In genomic region chr11:128862421-128862820, GRCh38 we compare ENCODE assay signal across 23 cellular contexts. TPM values are rescaled to one million over a fixed set of nuclear protein-coding genes. Genes with fewer than 3 reads are reported as not detected.
DNase-seq lines count a peak whose midpoint lies in the region; ATAC-seq, FAIRE-seq and TF ChIP-seq lines count a peak whose summit lies in the region.
"Had no signal": no experiment of that assay in that cellular context is flagged by ENCODE, and none has a peak within 500 bp of the region (broad histone marks: within the 10 kb centered on the region; RNA-seq: fewer than 3 reads in every experiment).

No MANE protein-coding gene starts in this region.

- 0 out of 3 replicates have a peak overlapping the region, but pooled peaks have one; percentile 24 for H2BK15ac ChIP-seq in IMR-90 (ENCODE audit: low read depth, low read length)

- H2AFZ ChIP-seq in SK-N-SH (ENCODE audit: low read depth) (no peak overlapping the region), IMR-90 (replicated peaks; ENCODE audit: low read length, poor library complexity) (no peak overlapping the region), parathyroid adenoma (no peak overlapping the region)
- H2AFZ ChIP-seq: GM23338, PC-9 had no signal

- H3K27ac ChIP-seq in SK-N-SH (ENCODE audit: low read depth in 2 of 2, low read length in 1 of 2) (peak overlapping the region in 1 of 2 experiments; percentile 57; a peak in 2 of 4 replicates), IMR-90 (ENCODE audit: insufficient read depth, low read length) (no peak overlapping the region), parathyroid adenoma (no peak overlapping the region), small intestine (ENCODE audit: low read depth in 1 of 2, low read length in 1 of 2) (no peak overlapping the region)
- H3K27ac ChIP-seq: C4-2B, KMS-11, PC-9, SJCRH30 had no signal

- no peak overlapping the region for H4K8ac ChIP-seq in IMR-90 (ENCODE audit: low read depth in 2 of 2, low read length in 2 of 2)

- TF ChIP-seq EP300 in SK-N-SH (IDR thresholded peaks at IDR 0.05; ENCODE audit: borderline replicate concordance in 1 of 2, low read depth in 1 of 2, low read length in 1 of 2), result no peak

- no peak overlapping the region for H2BK5ac ChIP-seq in IMR-90 (ENCODE audit: low read depth, low read length, poor library complexity, severe bottlenecking)

- BruUV-seq in IMR-90 (replicated peaks; lab: Mats Ljungman, UMichigan), result no TSS peak

- peaks cover 7% of the 10 kb centered on the region for H3K9me1 ChIP-seq in IMR-90 (ENCODE audit: insufficient read depth, low read length)

- POLR2A ChIA-PET in SK-N-SH (lab: Yijun Ruan, JAX) (no interaction called here), IMR-90 (lab: Charles Lee; ENCODE audit: unreplicated experiment) (interaction anchor here (0.7 kb wide), 1 partner anchor 12 kb away, joined by 3 read pairs; no protein-coding TSS in a partner anchor)

- no peaks in the 10 kb centered on the region for H3K9me2 ChIP-seq in SK-N-SH

- 0 out of 2 replicates have a peak overlapping the region, but pooled peaks have one; percentile 11 for H2BK120ac ChIP-seq in IMR-90 (ENCODE audit: low read depth, low read length)

- no peaks in the 10 kb centered on the region for H3K79me1 ChIP-seq in IMR-90 (ENCODE audit: low read depth in 1 of 2, low read length in 2 of 2)

- intact Hi-C loops in IMR-90 (cut with micrococcal nuclease), result no loop called here

- in situ Hi-C loops in IMR-90 (cut with MboI; ENCODE audit: low sequenced_read_pairs), result no loop called here

- DNase-seq in SK-N-SH (no peak), IMR-90 (no peak), epithelial cell of proximal tubule (ENCODE audit: low read depth) (no peak), cerebellum (ENCODE audit: low spot score) (no peak), small intestine (no peak)
- DNase-seq: 8988T; CD8-positive, alpha-beta memory T cell; MV-4-11; NCI-H2029 treated with DMSO at 0.1 percent for 48 hours; NCI-H2171 treated with DMSO at 0.1 percent for 48 hours; NCI-H446; NCI-H526 treated with DMSO at 0.1 percent for 48 hours; SJCRH30 had no signal

- peaks cover 0 to 15% of the 10 kb centered on the region in 2 experiments; a peak in 3 of 4 replicates for H3K4me1 ChIP-seq in SK-N-SH (ENCODE audit: control insufficient read depth in 1 of 2, insufficient read depth in 2 of 2, low read depth in 1 of 2, low read length in 1 of 2)
- H3K4me1 ChIP-seq in IMR-90 (ENCODE audit: control insufficient read depth, insufficient read depth, low read length), result peaks cover 10% of the 10 kb centered on the region
- H3K4me1 ChIP-seq in parathyroid adenoma, result no peaks in the 10 kb centered on the region
- no peaks in the 10 kb centered on the region for H3K4me1 ChIP-seq in small intestine (ENCODE audit: control insufficient read depth in 2 of 2, insufficient read depth in 1 of 2, low read depth in 1 of 2, low read length in 1 of 2)
- H3K4me1 ChIP-seq: HAP-1, SJCRH30 had no signal

- peaks cover 17% of the 10 kb centered on the region for H3F3A ChIP-seq in SK-N-SH (replicated peaks; ENCODE audit: insufficient read depth)

- H3K9ac ChIP-seq in SK-N-SH (no peak overlapping the region), IMR-90 (ENCODE audit: low read depth, low read length) (no peak overlapping the region), parathyroid adenoma (no peak overlapping the region)
- H3K9ac ChIP-seq: KMS-11 had no signal

- H3K18ac ChIP-seq in IMR-90 (ENCODE audit: low read depth, low read length), result no peak overlapping the region

- ATAC-seq in SK-N-SH treated with all-trans-retinoic acid at 6 μM for 48 hours (0 out of 3 replicates have a peak, but pooled peaks have one; percentile 7), IMR-90 (ENCODE audit: low read depth) (no peak), HG03565 (IDR thresholded peaks at IDR 0.05; ENCODE audit: unreplicated experiment) (no peak)
- ATAC-seq: GM23338 had no signal

- H3K36me3 ChIP-seq in SK-N-SH (replicated peaks in 1 of 2; ENCODE audit: control insufficient read depth in 1 of 2, insufficient read depth in 2 of 2, low read length in 1 of 2) (no peaks in the 10 kb centered on the region), IMR-90 (ENCODE audit: control insufficient read depth, insufficient read depth, low read length) (no peaks in the 10 kb centered on the region), parathyroid adenoma (ENCODE audit: control insufficient read depth, insufficient read depth, low read length) (no peaks in the 10 kb centered on the region), small intestine (ENCODE audit: control insufficient read depth in 2 of 2, insufficient read depth in 2 of 2, low read length in 2 of 2) (no peaks in the 10 kb centered on the region)
- H3K36me3 ChIP-seq: HAP-1, SJCRH30 had no signal

- no peak overlapping the region for H2AK5ac ChIP-seq in IMR-90 (ENCODE audit: low read depth, low read length)

- H4K20me1 ChIP-seq in SK-N-SH (ENCODE audit: insufficient read depth), result no peaks in the 10 kb centered on the region
- no peaks in the 10 kb centered on the region; the same call in 1 of the 2 replicates for H4K20me1 ChIP-seq in IMR-90 (ENCODE audit: insufficient read depth, low read length)

- H3K4me3 ChIP-seq in SK-N-SH (ENCODE audit: low read depth in 2 of 2, low read length in 1 of 2) (no peak overlapping the region), IMR-90 (ENCODE audit: insufficient read depth, low read depth, low read length) (no peak overlapping the region), epithelial cell of proximal tubule (ENCODE audit: low read depth, low read length) (peak overlapping the region; percentile 1), parathyroid adenoma (ENCODE audit: low read depth, low read length) (peak overlapping the region; percentile 25), small intestine (ENCODE audit: low read depth in 1 of 2, low read length in 2 of 2) (no peak overlapping the region)
- H3K4me3 ChIP-seq: GM23338, HAP-1, PC-9, SJCRH30 had no signal

- no peak overlapping the region for H4K5ac ChIP-seq in IMR-90 (ENCODE audit: low read depth, low read length)

- no peaks in the 10 kb centered on the region for H3K9me3 ChIP-seq in SK-N-SH
- no peaks in the 10 kb centered on the region for H3K9me3 ChIP-seq in IMR-90 (ENCODE audit: control insufficient read depth, insufficient read depth, low read length)
- H3K9me3 ChIP-seq in parathyroid adenoma (ENCODE audit: control insufficient read depth, low read length), result no peaks in the 10 kb centered on the region
- no peaks in the 10 kb centered on the region for H3K9me3 ChIP-seq in small intestine (ENCODE audit: control insufficient read depth, low read depth)
- H3K9me3 ChIP-seq: HAP-1, SJCRH30 had no signal

- 85% methylated on average over 8 of the region's 8 CpGs for WGBS in SK-N-SH (ENCODE audit: low lambda C conversion rate)
- 92% methylated on average over 3 of the region's 8 CpGs; no CpG with 5 or more reads in 1 of the 2 experiments for WGBS in IMR-90 (ENCODE audit: extremely low coverage in 2 of 2, insufficient read length in 1 of 2), 2 experiments
- WGBS in small intestine, 3 donors, result 84 to 88% (median 85%) methylated on average over 8 of the region's 8 CpGs

- no peak overlapping the region; the same call in 1 of the 2 replicates for H4K91ac ChIP-seq in IMR-90 (ENCODE audit: insufficient read depth, low read depth, low read length)

- H3K27me3 ChIP-seq in SK-N-SH (ENCODE audit: insufficient read depth) (no peaks in the 10 kb centered on the region), IMR-90 (ENCODE audit: control insufficient read depth, insufficient read depth, low read length) (peaks cover 6% of the 10 kb centered on the region), parathyroid adenoma (ENCODE audit: control insufficient read depth, insufficient read depth, low read length) (no peaks in the 10 kb centered on the region), small intestine (ENCODE audit: control insufficient read depth in 2 of 2, insufficient read depth in 2 of 2, low read length in 2 of 2) (no peaks in the 10 kb centered on the region)
- H3K27me3 ChIP-seq: SJCRH30 had no signal

- H3K79me2 ChIP-seq in SK-N-SH (ENCODE audit: insufficient read depth) (no peaks in the 10 kb centered on the region), parathyroid adenoma (no peaks in the 10 kb centered on the region)

- TF ChIP-seq CTCF in SK-N-SH (IDR thresholded peaks at IDR 0.05), result no peak
- no peak for TF ChIP-seq CTCF in IMR-90 (conservative IDR thresholded peaks at IDR 0.05; ENCODE audit: low read depth, low read length)
- TF ChIP-seq CTCF in epithelial cell of proximal tubule (conservative IDR thresholded peaks at IDR 0.05; ENCODE audit: low read depth, low read length), result no peak
- no peak for TF ChIP-seq CTCF in parathyroid adenoma (IDR thresholded peaks at IDR 0.05)

- H3K4me2 ChIP-seq in SK-N-SH (no peak overlapping the region), IMR-90 (ENCODE audit: low read depth, low read length) (no peak overlapping the region), parathyroid adenoma (ENCODE audit: low read length) (peak overlapping the region; percentile 65)
- H3K4me2 ChIP-seq: GM23338, KMS-11, PC-9 had no signal

- no peak overlapping the region for H3K14ac ChIP-seq in IMR-90 (replicated peaks; ENCODE audit: low read depth, low read length)

- FAIRE-seq in small intestine (lab: Jason Lieb, UNC), result no peak
- FAIRE-seq: GM12891, HTR-8/SVneo had no signal

- no peak overlapping the region for H2AK9ac ChIP-seq in IMR-90 (replicated peaks; ENCODE audit: low read depth, low read length, poor library complexity)

- no peak overlapping the region for H3K23ac ChIP-seq in IMR-90 (ENCODE audit: low read depth, low read length)

- dilution Hi-C loops in IMR-90 (cut with HindIII; ENCODE audit: low sequenced_read_pairs, unreplicated experiment), result no loop called here

- no peak for TF ChIP-seq POLR2A in IMR-90 (IDR thresholded peaks at IDR 0.05; ENCODE audit: low read depth, low read length)

- CTCF ChIA-PET in SK-N-SH (lab: Yijun Ruan, JAX) (interaction anchor here (1.0 kb wide), 1 partner anchor 94 kb away, joined by 4 read pairs; no protein-coding TSS in a partner anchor), IMR-90 (lab: Yijun Ruan, JAX) (no interaction called here)

- no peak overlapping the region for H3K56ac ChIP-seq in IMR-90 (ENCODE audit: extremely low read depth, insufficient read depth, low read length)

- no peak overlapping the region for H2BK20ac ChIP-seq in IMR-90 (ENCODE audit: low read depth, low read length)

- TF ChIP-seq RAD21 in SK-N-SH (IDR thresholded peaks at IDR 0.05; ENCODE audit: low read length) (no peak), IMR-90 (IDR thresholded peaks at IDR 0.05; ENCODE audit: low read length) (no peak)

- H3K4ac ChIP-seq in IMR-90 (ENCODE audit: low read depth, low read length), result peak overlapping the region; percentile 39; the same call in 1 of the 2 replicates

RNA-seq across cellular contexts. Expression of gene KCNJ1, which starts 4.7 kb away (rescaled TPM):
- 0.03 TPM in 1 of 2 replicates, not detected in the other for polyA plus RNA-seq in SK-N-SH (2012; rRNA removed)
- polyA plus RNA-seq in SK-N-SH (2012; cell fraction: cytosol; rRNA removed), result under 0.01 and 0.01 TPM in 2 replicates
- 0.21 TPM in 1 of 2 replicates, not detected in the other for polyA plus RNA-seq in SK-N-SH (2012; cell fraction: nucleus; rRNA removed)
- total RNA-seq in IMR-90 (2012; rRNA removed), result not detected in 2 replicates
- not detected in 2 replicates for polyA plus RNA-seq in IMR-90 (2012; rRNA removed)
- polyA plus RNA-seq in IMR-90 (2012; cell fraction: cytosol; rRNA removed), result not detected in 2 replicates
- 0.17 TPM in 1 of 2 replicates, not detected in the other for polyA plus RNA-seq in IMR-90 (2012; cell fraction: nucleus; rRNA removed; ENCODE audit: low replicate concordance)
- total RNA-seq in epithelial cell of proximal tubule, result not detected in 2 replicates
- not detected for total RNA-seq in cerebellum
- polyA plus RNA-seq in small intestine, result under 1 TPM in 1 of 3 donors, not detected in 2; 0.06 TPM
- total RNA-seq: CD8-positive, alpha-beta memory T cell; GM23338; PC-9; SJCRH30 had no signal
- polyA plus RNA-seq: CD8-positive, alpha-beta memory T cell had no signal

RNA-seq across cellular contexts. Expression of gene KCNJ5, which starts 28.7 kb away (rescaled TPM):
- polyA plus RNA-seq in SK-N-SH (2012; rRNA removed) (0.03 TPM in 1 of 2 replicates, not detected in the other), IMR-90 (2012; rRNA removed) (0.07 TPM in 2 replicates), small intestine (under 1 TPM in 2 of 3 donors, not detected in 1; 0.54 to 0.76 TPM)
- polyA plus RNA-seq in SK-N-SH (2012; cell fraction: cytosol; rRNA removed), result not detected in 2 replicates
- polyA plus RNA-seq in SK-N-SH (2012; cell fraction: nucleus; rRNA removed), result 0.01 TPM in 1 of 2 replicates, not detected in the other
- total RNA-seq in IMR-90 (2012; rRNA removed) (0.18 TPM in 1 of 2 replicates, not detected in the other), epithelial cell of proximal tubule (0.22 and 0.23 TPM in 2 replicates), cerebellum (0.82 TPM)
- 0.09 and 0.11 TPM in 2 replicates for polyA plus RNA-seq in IMR-90 (2012; cell fraction: cytosol; rRNA removed)
- polyA plus RNA-seq in IMR-90 (2012; cell fraction: nucleus; rRNA removed; ENCODE audit: low replicate concordance), result 0.05 and 0.06 TPM in 2 replicates
- total RNA-seq: GM23338 had no signal
- polyA plus RNA-seq: CD8-positive, alpha-beta memory T cell; GM23338 had no signal

Comparison
In these comparisons a context has a peak if more than half of its experiments do, and no peak if none do; other contexts are left out.
1. H3K4me3 ChIP-seq: peak in epithelial cell of proximal tubule (single experiment) and parathyroid adenoma (single experiment); none in SK-N-SH (0 of 2), IMR-90 (single experiment) and small intestine (0 of 2).